6 cellular contexts compared by ENCODE assay signal in genomic region chr3:59079962-59080361, GRCh38.
"Had no signal": no experiment of that assay in that cellular context is flagged by ENCODE, and none has a peak within 500 bp of the region (broad histone marks: within the 10 kb centered on the region; RNA-seq: fewer than 3 reads in every experiment).

No MANE protein-coding gene starts in this region.

- FAIRE-seq: GM12878, GM12891, GM12892, GM18507, GM19239 had no signal

- H3K4me3 ChIP-seq: GM12878 had no signal

- DNase-seq: GF-D8 had no signal

- ATAC-seq: GM12878 had no signal
